Comparison of ENCODE assay signal across 9 cellular contexts in genomic region chr13:30429721-30430694, GRCh38. TPM values are rescaled to one million over a fixed set of nuclear protein-coding genes. Genes with fewer than 3 reads are reported as not detected.
DNase-seq lines count a peak whose midpoint lies in the region; ATAC-seq and TF ChIP-seq lines count a peak whose summit lies in the region.
"Had no signal": no experiment of that assay in that cellular context is flagged by ENCODE, and none has a peak within 500 bp of the region (broad histone marks: within the 10 kb centered on the region; RNA-seq: fewer than 3 reads in every experiment).

No MANE protein-coding gene starts in this region.

- H3K27me3 Mint-ChIP-seq in T-cell: no peaks in the 10 kb centered on the region

- WGBS in aorta, 2 donors: 37 to 41% methylated on average over 6 of the region's 6 CpGs

- POLR2A ChIA-PET in T-cell (lab: Charles Lee): interaction anchor here in 1 of 2 donors (0.6 kb wide), 1 partner anchor 663 kb away, joined by 3 read pairs; no protein-coding TSS in a partner anchor

- intact Hi-C loops in aorta (cut with DNase I): loop anchor here in 1 of 2 donors (10.0 kb wide), 1 partner anchor 435 kb away; no protein-coding TSS in a partner anchor

- no peak for TF ChIP-seq CTCF in foreskin fibroblast (IDR thresholded peaks at IDR 0.05; ENCODE audit: low read depth, low read length)

- CTCF ChIA-PET in T-cell (lab: Charles Lee): interaction anchor here (0.6 to 0.7 kb wide), 3 partner anchors 39 to 180 kb away, joined by 3 to 6 read pairs (median 3); no protein-coding TSS in a partner anchor

- peaks cover 6 to 27% (median 24%) of the 10 kb centered on the region in 3 donors for H3K4me1 Mint-ChIP-seq in T-cell

- DNase-seq in A172 (ENCODE audit: low spot score): peak; percentile 83
- DNase-seq in T-cell: no peak
- DNase-seq in foreskin fibroblast: peak; percentile 84 to 90
- no peak for DNase-seq in aorta
- DNase-seq in COR-L47 (lab: John Stamatoyannopoulos, UW): no peak

- peak overlapping the region in 1 of 3 donors; percentile 22 for H3K4me3 Mint-ChIP-seq in T-cell

- no peaks in the 10 kb centered on the region for H3K9me3 Mint-ChIP-seq in T-cell

- H3K27ac ChIP-seq in aorta (ENCODE audit: low read depth in 1 of 2, low read length in 2 of 2): no peak overlapping the region
- H3K27ac ChIP-seq: cardiac muscle cell had no signal

- no peaks in the 10 kb centered on the region for H3K27me3 ChIP-seq in aorta (ENCODE audit: control insufficient read depth in 1 of 2, insufficient read depth in 2 of 2, low read length in 1 of 2)
- H3K27me3 ChIP-seq: cardiac muscle cell had no signal

- no peaks in the 10 kb centered on the region for H3K9me3 ChIP-seq in aorta (ENCODE audit: control insufficient read depth, low read length)

- no peaks in the 10 kb centered on the region for H3K36me3 ChIP-seq in aorta (ENCODE audit: control insufficient read depth in 1 of 2, insufficient read depth in 2 of 2, low read length in 1 of 2)
- H3K36me3 ChIP-seq: cardiac muscle cell had no signal

- H3K27ac Mint-ChIP-seq in T-cell: peak overlapping the region; percentile 81 to 84

- H3K4me1 ChIP-seq in aorta (ENCODE audit: control insufficient read depth in 1 of 2, insufficient read depth in 2 of 2, low read length in 2 of 2): peaks cover 3 to 8% of the 10 kb centered on the region in 2 donors

- peak; percentile 84 for ATAC-seq in GM18517 (IDR thresholded peaks at IDR 0.05; ENCODE audit: unreplicated experiment)
- ATAC-seq in HG03097 (IDR thresholded peaks at IDR 0.05; ENCODE audit: low FRiP score, unreplicated experiment): peak; percentile 52
- peak in 3 of 4 experiments; percentile 90 to 96 (median 93) for ATAC-seq in T-cell (replicated peaks in 1 of 4)
- peak; percentile 63 for ATAC-seq in aorta (ENCODE audit: low FRiP score)
- no peak for ATAC-seq in GM19455 (IDR thresholded peaks at IDR 0.05; ENCODE audit: unreplicated experiment)

- no peak overlapping the region for H3K4me3 ChIP-seq in foreskin fibroblast (ENCODE audit: low read depth in 1 of 2, low read length in 2 of 2)
- no peak overlapping the region for H3K4me3 ChIP-seq in aorta (ENCODE audit: low read length in 2 of 2)
- H3K4me3 ChIP-seq: cardiac muscle cell had no signal

- H3K36me3 Mint-ChIP-seq in T-cell: no peaks in the 10 kb centered on the region

RNA-seq across cellular contexts. Expression of gene UBE2L5, which starts 7.7 kb away (rescaled TPM):
- total RNA-seq in A172 (2014; rRNA removed; shearing (Covaris generic)): not detected in 2 replicates
- total RNA-seq in T-cell: under 1 TPM in 1 of 5 donors, not detected in 4; 0.33 TPM
- 1 to 10 TPM in 1 of 2 donors, not detected in 1; 1.7 TPM for total RNA-seq in aorta
- polyA plus RNA-seq in aorta: under 1 TPM in 1 of 2 donors, not detected in 1; 0.61 TPM
- polyA plus RNA-seq: cardiac muscle cell had no signal

RNA-seq across cellular contexts. Expression of gene HMGB1, which starts 35.7 kb away (rescaled TPM):
- total RNA-seq in A172 (2014; rRNA removed; shearing (Covaris generic)): 831 and 1,184 TPM in 2 replicates
- total RNA-seq in T-cell (100 to 1,000 TPM; 290 to 406 (median 300) TPM), aorta (100 to 1,000 TPM; 213 to 235 TPM)
- polyA plus RNA-seq in aorta: 100 to 1,000 TPM; 389 to 410 TPM

Comparison
In these comparisons a context has a peak if more than half of its experiments do, and no peak if none do; other contexts are left out.
1. DNase-seq: peak in A172 (single experiment) and foreskin fibroblast (2 of 2); none in T-cell (0 of 34), aorta (0 of 2) and COR-L47 (single experiment).